ENCODE assay signal across 22 cellular contexts in genomic region chr18:79445740-79446566, GRCh38. TPM values are rescaled to one million over a fixed set of nuclear protein-coding genes. Genes with fewer than 3 reads are reported as not detected.
DNase-seq lines count a peak whose midpoint lies in the region; ATAC-seq and TF ChIP-seq lines count a peak whose summit lies in the region.
"Had no signal": no experiment of that assay in that cellular context is flagged by ENCODE, and none has a peak within 500 bp of the region (broad histone marks: within the 10 kb centered on the region; RNA-seq: fewer than 3 reads in every experiment).

No MANE protein-coding gene starts in this region.

- H3K4me3 ChIP-seq in cardiac muscle cell (no peak overlapping the region), NT2/D1 (ENCODE audit: insufficient read length, low read depth) (no peak overlapping the region), gastroesophageal sphincter (no peak overlapping the region), gastrocnemius medialis (no peak overlapping the region), lower leg skin (ENCODE audit: low read depth, poor library complexity, severe bottlenecking) (no peak overlapping the region)
- H3K4me3 ChIP-seq: lung, transverse colon had no signal

- H3K4me1 ChIP-seq in cardiac muscle cell (ENCODE audit: low read depth) (peaks cover 41% of the 10 kb centered on the region), NT2/D1 (ENCODE audit: insufficient read depth, insufficient read length) (peaks cover 28% of the 10 kb centered on the region), gastroesophageal sphincter (peaks cover 0 to 41% (median 11%) of the 10 kb centered on the region in 3 donors), gastrocnemius medialis (peaks cover 15 to 26% of the 10 kb centered on the region in 2 donors)
- H3K4me1 ChIP-seq: transverse colon had no signal

- TF ChIP-seq CTCF in cardiac muscle cell (IDR thresholded peaks at IDR 0.05; ENCODE audit: low read depth, low read length) (no peak), gastroesophageal sphincter (IDR thresholded peaks at IDR 0.05) (no peak), gastrocnemius medialis (IDR thresholded peaks at IDR 0.05 in 4 of 5, conservative IDR thresholded peaks at IDR 0.05 in 1 of 5) (no peak), lower leg skin (IDR thresholded peaks at IDR 0.05) (no peak)

- intact Hi-C loops in cardiac septum (cut with DNase I) (no loop called here), gastrocnemius medialis (cut with DNase I; ENCODE audit: low total_unique reads) (no loop called here), lower leg skin (cut with DNase I; ENCODE audit: low total_unique reads) (no loop called here)

- peak overlapping the region; percentile 22 for H3K27ac ChIP-seq in cardiac muscle cell
- peak overlapping the region in 3 of 4 donors; percentile 32 to 60 (median 58) for H3K27ac ChIP-seq in gastroesophageal sphincter
- H3K27ac ChIP-seq in gastrocnemius medialis: peak overlapping the region; percentile 63 to 74 (median 66)
- H3K27ac ChIP-seq: transverse colon had no signal

- peak overlapping the region; percentile 47 for H3K9ac ChIP-seq in NT2/D1 (ENCODE audit: insufficient read length, low read depth)

- ATAC-seq in gastroesophageal sphincter (no peak), gastrocnemius medialis (peak; percentile 71 to 85), HG02981 (IDR thresholded peaks at IDR 0.05; ENCODE audit: unreplicated experiment) (no peak)
- ATAC-seq: naive thymus-derived CD8-positive, alpha-beta T cell; stimulated activated memory B cell treated with anti-CD40 and anti-IgM and Interleukin-4, amounts not matched to agents 10 μg/mL and 1 μg/mL and 100 μg/mL, for 72 hours had no signal

- H3K9me3 ChIP-seq in cardiac muscle cell (ENCODE audit: low read depth) (no peaks in the 10 kb centered on the region), NT2/D1 (ENCODE audit: insufficient read depth, low read length) (no peaks in the 10 kb centered on the region), gastroesophageal sphincter (no peaks in the 10 kb centered on the region), gastrocnemius medialis (no peaks in the 10 kb centered on the region)
- H3K9me3 ChIP-seq: transverse colon had no signal

- 43 to 51% methylated on average over 7 to 16 of the region's 17 CpGs for WGBS in gastroesophageal sphincter (ENCODE audit: low coverage in 1 of 2), 2 donors
- 78 to 79% methylated on average over 17 of the region's 17 CpGs for WGBS in lower leg skin, 2 donors

- no peaks in the 10 kb centered on the region for H3K27me3 ChIP-seq in cardiac muscle cell
- no peaks in the 10 kb centered on the region for H3K27me3 ChIP-seq in NT2/D1 (ENCODE audit: insufficient read depth, insufficient read length)
- H3K27me3 ChIP-seq in gastroesophageal sphincter: no peaks in the 10 kb centered on the region
- no peaks in the 10 kb centered on the region for H3K27me3 ChIP-seq in gastrocnemius medialis
- H3K27me3 ChIP-seq: transverse colon had no signal

- TF ChIP-seq POLR2A in gastroesophageal sphincter (IDR thresholded peaks at IDR 0.05): no peak
- TF ChIP-seq POLR2A in gastrocnemius medialis (IDR thresholded peaks at IDR 0.05): no peak
- TF ChIP-seq POLR2A in lower leg skin (IDR thresholded peaks at IDR 0.05): no peak

- in situ Hi-C loops in gastrocnemius medialis (cut with MboI; ENCODE audit: low sequenced_read_pairs in 4 of 4): no loop called here

- TF ChIP-seq EP300 in gastroesophageal sphincter (IDR thresholded peaks at IDR 0.05): no peak

- H3K36me3 ChIP-seq in cardiac muscle cell: no peaks in the 10 kb centered on the region
- H3K36me3 ChIP-seq in NT2/D1 (ENCODE audit: insufficient read depth, insufficient read length, low read length): peaks cover 42% of the 10 kb centered on the region
- H3K36me3 ChIP-seq in gastroesophageal sphincter: peaks cover 0 to 54% of the 10 kb centered on the region in 2 donors
- H3K36me3 ChIP-seq in gastrocnemius medialis: peaks cover 0 to 13% of the 10 kb centered on the region in 2 donors
- H3K36me3 ChIP-seq: transverse colon had no signal

- DNase-seq in cardiac muscle cell (ENCODE audit: low read depth in 1 of 2, low spot score in 1 of 2): no peak
- no peak for DNase-seq in cardiac septum (ENCODE audit: low spot score)
- no peak for DNase-seq in NT2/D1 (ENCODE audit: low read depth, low spot score)
- DNase-seq in gastrocnemius medialis: no peak
- DNase-seq in lower leg skin (ENCODE audit: low spot score in 2 of 2): no peak
- DNase-seq in NCI-H1105 treated with DMSO at 0.1 percent for 48 hours (lab: John Stamatoyannopoulos, UW): no peak
- DNase-seq: ACHN; activated naive CD4-positive, alpha-beta T cell treated with anti-CD3 and anti-CD28 coated beads for 36 hours; dermis blood vessel endothelial cell; EL; erythroblast; naive thymus-derived CD8-positive, alpha-beta T cell; NCI-H1694 treated with DMSO at 0.1 percent for 48 hours; NCI-H345; NK-92 treated with Interleukin-12 subunit alpha and Interleukin-12 subunit beta, amount 100 ng/mL, for 24 hours; RPMI8226; stimulated activated CD4-positive, alpha-beta T cell treated with anti-CD3 and anti-CD28 coated beads, Interleukin-15, amount 100 ng/mL, for 24 hours; transverse colon had no signal

RNA-seq across cellular contexts. Expression of gene NFATC1, which starts 50.2 kb away (rescaled TPM):
- total RNA-seq in cardiac muscle cell: 7.5 and 10.8 TPM in 2 replicates
- 11.7 and 19.0 TPM in 2 replicates for polyA plus RNA-seq in cardiac muscle cell
- 16.4 TPM for total RNA-seq in cardiac septum
- total RNA-seq in gastroesophageal sphincter: 10 to 100 TPM; 13.1 to 21.3 (median 16.2) TPM
- 10 to 100 TPM in 3 of 4 donors, 1 to 10 TPM in 1; 7.1 to 74.7 (median 28.4) TPM for total RNA-seq in gastrocnemius medialis
- total RNA-seq in lower leg skin: 10 to 100 TPM; 14.0 to 22.4 (median 15.0) TPM

Comparison
In these comparisons a context has a peak if more than half of its experiments do, and no peak if none do; other contexts are left out.
1. ATAC-seq: peak in gastrocnemius medialis (2 of 2); none in gastroesophageal sphincter (single experiment) and HG02981 (single experiment).
2. Peak in every context shown above with its lines, with median percentiles within 50 percentile points of each other: H3K27ac ChIP-seq.